7 cellular contexts compared by ENCODE assay signal in the genomic region with DNA sequence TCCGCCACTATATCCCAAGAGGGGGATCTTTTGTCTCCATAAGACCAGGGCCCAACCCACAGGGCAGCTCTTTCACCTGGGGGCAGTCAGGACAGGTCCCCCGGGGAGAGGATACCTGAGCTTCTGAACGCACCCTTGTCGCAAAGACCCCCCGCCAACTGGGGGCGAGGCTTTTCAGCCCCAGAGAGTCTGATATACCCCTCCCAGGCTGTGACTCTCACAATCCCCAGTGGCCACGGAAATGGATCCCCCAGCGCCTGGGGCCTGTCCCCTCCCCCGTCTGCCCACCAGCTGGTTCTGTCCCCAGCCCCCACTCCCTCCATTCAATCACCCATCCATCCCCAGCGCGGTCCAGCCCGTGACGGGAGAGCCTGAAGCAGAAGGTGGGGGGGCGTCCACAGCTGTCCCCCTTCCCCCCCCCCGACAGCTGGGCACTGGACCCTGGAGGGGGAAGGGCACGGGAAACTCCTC. TPM values are rescaled to one million over a fixed set of nuclear protein-coding genes. Genes with fewer than 3 reads are reported as not detected.
DNase-seq lines count a peak whose midpoint lies in the region; ATAC-seq, FAIRE-seq and TF ChIP-seq lines count a peak whose summit lies in the region.

No MANE protein-coding gene starts in this region.

- H3K4me1 ChIP-seq in HUES64 (ENCODE audit: insufficient read depth, low read length): no peaks in the 10 kb centered on the region
- peaks cover 5% of the 10 kb centered on the region; the same call in 1 of the 2 replicates for H3K4me1 ChIP-seq in GM12878 (ENCODE audit: control insufficient read depth, insufficient read depth, low read length)
- peaks cover 3% of the 10 kb centered on the region for H3K4me1 ChIP-seq in stomach smooth muscle (ENCODE audit: control insufficient read depth, insufficient read depth, low read length)

- no peak overlapping the region for H2AFZ ChIP-seq in GM12878 (ENCODE audit: control insufficient read depth, low read depth, low read length)

- peak overlapping the region; percentile 65 for H3K9ac ChIP-seq in HUES64 (ENCODE audit: low read depth, low read length)
- peak overlapping the region; percentile 56; the same call in 1 of the 2 replicates for H3K9ac ChIP-seq in GM12878 (ENCODE audit: control insufficient read depth, insufficient read depth, low read length)
- peak overlapping the region; percentile 64 to 69 for H3K9ac ChIP-seq in stomach smooth muscle (ENCODE audit: low read length in 2 of 2)

- DNase-seq in GM12878 (ENCODE audit: low read depth, low spot score): no peak
- peak; percentile 30 to 37 for DNase-seq in left colon
- DNase-seq in effector CD8-positive, alpha-beta T cell (lab: John Stamatoyannopoulos, UW): no peak
- no peak for DNase-seq in HTR-8/SVneo (ENCODE audit: insufficient read length, low spot score)
- no peak for DNase-seq in NCI-H345 (lab: John Stamatoyannopoulos, UW)

- TF ChIP-seq POLR2A in GM12878 (IDR thresholded peaks at IDR 0.05; ENCODE audit: low read depth, low read length): no peak

- CTCF ChIA-PET in GM12878 (lab: Yijun Ruan, JAX): no interaction called here

- WGBS in HUES64: 6% methylated on average over 14 of the region's 16 CpGs
- 63% methylated on average over 10 of the region's 16 CpGs for WGBS in GM12878 (ENCODE audit: insufficient coverage, insufficient replicate concordance, low lambda C conversion rate, missing lambda C conversion rate)

- no peak for TF ChIP-seq RAD21 in GM12878 (IDR thresholded peaks at IDR 0.05; ENCODE audit: insufficient read depth, low read depth, low read length)

- ATAC-seq in GM12878 (peak; percentile 27), left colon (no peak)

- SMC1A ChIA-PET in GM12878 (lab: Charles Lee; ENCODE audit: uncharacterized antibody, unreplicated experiment): no interaction called here

- intact Hi-C loops in GM12878 (cut with micrococcal nuclease; ENCODE audit: unreplicated experiment): no loop called here
- intact Hi-C loops in left colon (cut with DNase I, micrococcal nuclease): no loop called here

- TF ChIP-seq EP300 in GM12878 (IDR thresholded peaks at IDR 0.05; ENCODE audit: borderline replicate concordance in 1 of 2, control insufficient read depth in 1 of 2, low read depth in 2 of 2, low read length in 2 of 2): no peak

- H3K27ac ChIP-seq in HUES64 (ENCODE audit: low read depth, low read length): peak overlapping the region; percentile 30; the same call in 1 of the 2 replicates
- no peak overlapping the region for H3K27ac ChIP-seq in GM12878 (ENCODE audit: control insufficient read depth, insufficient read depth)
- H3K27ac ChIP-seq in stomach smooth muscle (ENCODE audit: low read length): no peak overlapping the region

- H3K36me3 ChIP-seq in HUES64 (ENCODE audit: insufficient read depth, low read length): no peaks in the 10 kb centered on the region
- H3K36me3 ChIP-seq in GM12878 (ENCODE audit: control insufficient read depth in 2 of 2, insufficient read depth in 2 of 2, low read length in 1 of 2): no peaks in the 10 kb centered on the region
- no peaks in the 10 kb centered on the region for H3K36me3 ChIP-seq in stomach smooth muscle (ENCODE audit: control insufficient read depth in 2 of 2, insufficient read depth in 2 of 2, low read length in 2 of 2)

- no peaks in the 10 kb centered on the region for H4K20me1 ChIP-seq in GM12878 (ENCODE audit: control insufficient read depth, insufficient read depth)

- no peaks in the 10 kb centered on the region for H3K9me3 ChIP-seq in HUES64 (ENCODE audit: insufficient read depth, low read depth, low read length)
- H3K9me3 ChIP-seq in GM12878 (replicated peaks; ENCODE audit: control insufficient read depth, insufficient read depth, low read length): no peaks in the 10 kb centered on the region
- no peaks in the 10 kb centered on the region for H3K9me3 ChIP-seq in stomach smooth muscle (ENCODE audit: control insufficient read depth in 2 of 2, low read length in 2 of 2)

- BruUV-seq in GM12878 (replicated peaks; lab: Mats Ljungman, UMichigan): no TSS peak

- H3K27me3 ChIP-seq in HUES64 (ENCODE audit: insufficient read depth, low read length) (no peaks in the 10 kb centered on the region), GM12878 (replicated peaks in 1 of 2; ENCODE audit: control insufficient read depth in 2 of 2, insufficient read depth in 2 of 2, low read length in 1 of 2) (no peaks in the 10 kb centered on the region), stomach smooth muscle (ENCODE audit: control insufficient read depth in 1 of 2, insufficient read depth in 2 of 2, low read length in 2 of 2) (no peaks in the 10 kb centered on the region)

- H3K4me3 ChIP-seq in HUES64 (ENCODE audit: low read length): peak overlapping the region; percentile 83
- peak overlapping the region; percentile 86 for H3K4me3 ChIP-seq in GM12878
- H3K4me3 ChIP-seq in stomach smooth muscle (ENCODE audit: low read length in 2 of 2): peak overlapping the region; percentile 70 to 76

- RAD21 ChIA-PET in GM12878 (lab: Charles Lee; ENCODE audit: unreplicated experiment): interaction anchor here (0.7 to 1.0 kb wide), 2 partner anchors 18 to 25 kb away, joined by 3 to 5 read pairs; no protein-coding TSS in a partner anchor

- H3K79me2 ChIP-seq in GM12878 (ENCODE audit: control insufficient read depth, insufficient read depth, low read length): no peaks in the 10 kb centered on the region

- peak overlapping the region; percentile 95 for H3K4me2 ChIP-seq in GM12878 (ENCODE audit: control insufficient read depth, insufficient read depth)

- no peak for TF ChIP-seq CTCF in GM12878 (IDR thresholded peaks at IDR 0.05 in 2 of 3, conservative IDR thresholded peaks at IDR 0.05 in 1 of 3; ENCODE audit: control insufficient read depth in 2 of 3, extremely low read depth in 1 of 3, insufficient read depth in 1 of 3, low read depth in 3 of 3, low read length in 3 of 3)

- no peak for FAIRE-seq in GM12878 (lab: Jason Lieb, UNC)
- FAIRE-seq in HTR-8/SVneo (lab: Jason Lieb, UNC): no peak

- in situ Hi-C loops in GM12878 (cut with MboI): no loop called here

- POLR2A ChIA-PET in GM12878 (lab: Charles Lee): no interaction called here

RNA-seq across cellular contexts. Expression of gene DOCK6, which starts 0.9 kb away (rescaled TPM):
- 16.9 TPM for polyA plus RNA-seq in HUES64 (2013, experiment 1 of 2)
- polyA plus RNA-seq in HUES64 (2013, experiment 2 of 2): 26.4 TPM
- 83.2 and 86.5 TPM in 2 replicates for total RNA-seq in GM12878 (2013; cell fraction: nucleolus; rRNA removed)
- total RNA-seq in GM12878 (2014; rRNA removed) (5.0 TPM in 2 replicates), GM12878 (2014; rRNA removed; fragmentation: Illumina TruSeq; extraction: Trizol) (2.9 and 3.1 TPM in 2 replicates), GM12878 (2021) (23.2 and 24.8 TPM in 2 replicates), left colon (10 to 100 TPM; 64.7 to 77.6 TPM)
- 13.6 TPM for polyA plus RNA-seq in GM12878 (2011; ENCODE audit: low read depth)
- polyA plus RNA-seq in GM12878 (2011; rRNA removed) (3.0 and 5.8 TPM in 2 replicates), GM12878 (2014; fragmentation: Illumina TruSeq; extraction: Trizol) (0.84 and 2.8 TPM in 2 replicates), GM12878 (2014; fragmentation: Nextera tagmentation; extraction: Ambion mirVana) (1 to 10 TPM in 1 of 2 experiments, under 1 TPM in 1; 0.76 to 1.8 TPM), GM12878 (2014; rRNA removed) (9.4 and 10.4 TPM in 2 replicates), GM12878 (2016; fragmentation: Nextera tagmentation; extraction: Ambion mirVana) (1 to 10 TPM; 4.5 to 5.4 TPM)
- polyA plus RNA-seq in GM12878 (2011; cell fraction: cytosol; rRNA removed): 7.0 and 7.5 TPM in 2 replicates
- 46.5 and 55.2 TPM in 2 replicates for polyA plus RNA-seq in GM12878 (2011; cell fraction: nucleus; rRNA removed)
- 14.6 and 17.2 TPM in 2 replicates for polyA plus RNA-seq in GM12878 (2012)
- polyA minus RNA-seq in GM12878 (2011; rRNA and poly(A)+ RNA removed): 6.1 and 11.0 TPM in 2 replicates
- polyA minus RNA-seq in GM12878 (2011; cell fraction: cytosol; rRNA and poly(A)+ RNA removed): 6.9 and 9.2 TPM in 2 replicates
- polyA minus RNA-seq in GM12878 (2011; cell fraction: nucleus; rRNA and poly(A)+ RNA removed): 9.7 and 12.2 TPM in 2 replicates

RNA-seq across cellular contexts. Expression of gene ANGPTL8, which starts 22.0 kb away (rescaled TPM):
- polyA plus RNA-seq in HUES64 (2013, experiment 1 of 2): not detected
- polyA plus RNA-seq in HUES64 (2013, experiment 2 of 2): not detected
- not detected in 2 replicates for total RNA-seq in GM12878 (2013; cell fraction: nucleolus; rRNA removed)
- total RNA-seq in GM12878 (2014; rRNA removed) (not detected in 2 replicates), GM12878 (2014; rRNA removed; fragmentation: Illumina TruSeq; extraction: Trizol) (not detected in 2 replicates), GM12878 (2021) (not detected in 2 replicates), left colon (not detected)
- polyA plus RNA-seq in GM12878 (2011; ENCODE audit: low read depth): not detected
- polyA plus RNA-seq in GM12878 (2011; rRNA removed) (not detected in 2 replicates), GM12878 (2014; fragmentation: Illumina TruSeq; extraction: Trizol) (not detected in 2 replicates), GM12878 (2014; fragmentation: Nextera tagmentation; extraction: Ambion mirVana) (not detected), GM12878 (2014; rRNA removed) (not detected in 2 replicates), GM12878 (2016; fragmentation: Nextera tagmentation; extraction: Ambion mirVana) (not detected)
- polyA plus RNA-seq in GM12878 (2011; cell fraction: cytosol; rRNA removed): not detected in 2 replicates
- polyA plus RNA-seq in GM12878 (2011; cell fraction: nucleus; rRNA removed): not detected in 2 replicates
- not detected in 2 replicates for polyA plus RNA-seq in GM12878 (2012)
- polyA minus RNA-seq in GM12878 (2011; rRNA and poly(A)+ RNA removed): not detected in 2 replicates
- polyA minus RNA-seq in GM12878 (2011; cell fraction: cytosol; rRNA and poly(A)+ RNA removed): not detected in 2 replicates
- polyA minus RNA-seq in GM12878 (2011; cell fraction: nucleus; rRNA and poly(A)+ RNA removed): not detected in 2 replicates

RNA-seq across cellular contexts. Expression of gene TSPAN16, which starts 34.5 kb away (rescaled TPM):
- polyA plus RNA-seq in HUES64 (2013, experiment 1 of 2): not detected
- not detected for polyA plus RNA-seq in HUES64 (2013, experiment 2 of 2)
- not detected in 2 replicates for total RNA-seq in GM12878 (2013; cell fraction: nucleolus; rRNA removed)
- total RNA-seq in GM12878 (2014; rRNA removed): not detected in 2 replicates
- total RNA-seq in GM12878 (2014; rRNA removed; fragmentation: Illumina TruSeq; extraction: Trizol): not detected in 2 replicates
- total RNA-seq in GM12878 (2021): not detected in 2 replicates
- polyA plus RNA-seq in GM12878 (2011; ENCODE audit: low read depth): not detected
- polyA plus RNA-seq in GM12878 (2011; rRNA removed): not detected in 2 replicates
- not detected in 2 replicates for polyA plus RNA-seq in GM12878 (2011; cell fraction: cytosol; rRNA removed)
- not detected in 2 replicates for polyA plus RNA-seq in GM12878 (2011; cell fraction: nucleus; rRNA removed)
- polyA plus RNA-seq in GM12878 (2012): not detected in 2 replicates
- not detected in 2 replicates for polyA plus RNA-seq in GM12878 (2014; fragmentation: Illumina TruSeq; extraction: Trizol)
- not detected for polyA plus RNA-seq in GM12878 (2014; fragmentation: Nextera tagmentation; extraction: Ambion mirVana)
- not detected in 2 replicates for polyA plus RNA-seq in GM12878 (2014; rRNA removed)
- polyA plus RNA-seq in GM12878 (2016; fragmentation: Nextera tagmentation; extraction: Ambion mirVana): not detected
- polyA minus RNA-seq in GM12878 (2011; rRNA and poly(A)+ RNA removed): not detected in 2 replicates
- polyA minus RNA-seq in GM12878 (2011; cell fraction: cytosol; rRNA and poly(A)+ RNA removed): not detected in 2 replicates
- not detected in 2 replicates for polyA minus RNA-seq in GM12878 (2011; cell fraction: nucleus; rRNA and poly(A)+ RNA removed)
- not detected for total RNA-seq in left colon

Comparison
In these comparisons a context has a peak if more than half of its experiments do, and no peak if none do; other contexts are left out.
1. DNase-seq: peak in left colon (2 of 2); none in GM12878 (single experiment), effector CD8-positive, alpha-beta T cell (single experiment), HTR-8/SVneo (single experiment) and NCI-H345 (single experiment).
2. Peak in every context shown above with its lines, with median percentiles within 50 percentile points of each other: H3K4me3 ChIP-seq and H3K9ac ChIP-seq.